ENCODE assay signal across 8 cellular contexts in the genomic region with DNA sequence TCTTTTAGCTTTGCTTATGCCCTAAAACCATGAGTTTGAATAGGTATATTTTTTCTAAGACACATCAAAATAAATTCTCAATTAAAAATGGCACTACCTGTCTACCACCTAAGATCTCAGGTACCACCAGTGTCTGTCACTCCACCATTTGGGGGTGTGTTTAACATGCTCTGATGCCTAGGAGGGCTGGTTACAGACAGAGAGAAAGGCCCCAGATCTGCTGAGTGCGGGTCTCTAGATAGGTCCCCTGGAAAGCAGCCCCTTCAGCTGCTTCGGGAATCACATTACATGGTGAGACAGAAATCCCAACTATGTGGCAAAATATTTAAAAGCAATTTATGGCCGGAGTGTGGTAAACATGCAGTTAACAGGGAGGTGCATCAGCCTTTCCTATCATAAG. TPM values are rescaled to one million over a fixed set of nuclear protein-coding genes. Genes with fewer than 3 reads are reported as not detected.
DNase-seq lines count a peak whose midpoint lies in the region; ATAC-seq, FAIRE-seq and TF ChIP-seq lines count a peak whose summit lies in the region.

No MANE protein-coding gene starts in this region.

- H3K9me2 ChIP-seq in HCT116 (ENCODE audit: insufficient read depth): no peaks in the 10 kb centered on the region

- no peak overlapping the region for H3K27ac ChIP-seq in ACC112 (ENCODE audit: low read depth, low read length)
- H3K27ac ChIP-seq in HCT116 (ENCODE audit: low read depth, low read length): no peak overlapping the region
- H3K27ac ChIP-seq in astrocyte (ENCODE audit: low read depth, low read length): no peak overlapping the region
- no peak overlapping the region for H3K27ac ChIP-seq in mesodermal cell (ENCODE audit: low read depth, low read length, severe bottlenecking)
- H3K27ac ChIP-seq in aorta (ENCODE audit: low read depth in 1 of 2, low read length in 2 of 2): no peak overlapping the region

- TF ChIP-seq RAD21 in HCT116 (IDR thresholded peaks at IDR 0.05; ENCODE audit: low read depth): no peak

- H2AFZ ChIP-seq in ACC112 (ENCODE audit: low read length, unreplicated experiment) (peak overlapping the region; percentile 28), HCT116 (ENCODE audit: low read depth, low read length, poor library complexity, severe bottlenecking) (peak overlapping the region; percentile 66), astrocyte (ENCODE audit: low read depth, low read length) (no peak overlapping the region)

- peaks cover 30% of the 10 kb centered on the region for H3K4me1 Mint-ChIP-seq in astrocyte (ENCODE audit: low read depth, unreplicated experiment)

- POLR2A ChIA-PET in HCT116 (lab: Charles Lee): interaction anchor here (0.8 to 1.0 kb wide), 3 partner anchors 8 to 114 kb away, joined by 3 to 7 read pairs (median 4); no protein-coding TSS in a partner anchor

- intact Hi-C loops in HCT116 (cut with micrococcal nuclease) (loop anchor here (5.0 kb wide), 1 partner anchor 556 kb away; the partner anchor contains the start of gene CALB2), aorta (cut with DNase I) (no loop called here)

- RAD21 ChIA-PET in HCT116 (lab: Charles Lee; ENCODE audit: low non-redundant PET in 1 of 2, low total read pairs in 2 of 2, uncharacterized antibody in 2 of 2, unreplicated experiment in 2 of 2): no interaction called here

- peak overlapping the region; percentile 83 for H3K4me2 ChIP-seq in HCT116 (ENCODE audit: low read length)
- H3K4me2 ChIP-seq in astrocyte (ENCODE audit: low read length): peak overlapping the region; percentile 91

- H3K4me1 ChIP-seq in ACC112 (ENCODE audit: control insufficient read depth, insufficient read depth, low read length, unreplicated experiment): peaks cover 33% of the 10 kb centered on the region
- H3K4me1 ChIP-seq in HCT116 (ENCODE audit: control insufficient read depth in 1 of 2, insufficient read depth in 2 of 2, low read length in 2 of 2): peaks cover 9 to 16% of the 10 kb centered on the region in 2 experiments
- H3K4me1 ChIP-seq in astrocyte (ENCODE audit: insufficient read depth, low read length): peaks cover 35% of the 10 kb centered on the region
- H3K4me1 ChIP-seq in mesodermal cell (ENCODE audit: control insufficient read depth, insufficient read depth, low read length, poor library complexity, severe bottlenecking): peaks cover 6% of the 10 kb centered on the region
- H3K4me1 ChIP-seq in aorta (ENCODE audit: control insufficient read depth in 1 of 2, insufficient read depth in 2 of 2, low read length in 2 of 2): peaks cover 0 to 3% of the 10 kb centered on the region in 2 donors

- 74 to 90% methylated on average over 2 to 3 of the region's 3 CpGs for WGBS in mesodermal cell (ENCODE audit: insufficient coverage in 2 of 2), 2 experiments
- 17 to 25% methylated on average over 3 of the region's 3 CpGs for WGBS in aorta, 2 donors

- DNase-seq in HCT116 (ENCODE audit: low read depth, low spot score): no peak
- no peak for DNase-seq in astrocyte (ENCODE audit: low read depth)
- no peak for DNase-seq in Ammon's horn (ENCODE audit: low spot score)
- no peak for DNase-seq in DMS 273 treated with DMSO at 0.1 percent for 48 hours (lab: John Stamatoyannopoulos, UW)
- no peak for DNase-seq in aorta

- H3K9me3 ChIP-seq in HCT116 (ENCODE audit: control insufficient read depth in 1 of 2, insufficient read depth in 1 of 2, low read depth in 1 of 2, low read length in 2 of 2): peaks cover 0 to 9% of the 10 kb centered on the region in 2 experiments; a peak in 1 of 4 replicates
- no peaks in the 10 kb centered on the region for H3K9me3 ChIP-seq in astrocyte (ENCODE audit: insufficient read depth, low read depth, low read length)
- H3K9me3 ChIP-seq in mesodermal cell (ENCODE audit: control insufficient read depth, low read length): peaks cover 5% of the 10 kb centered on the region
- peaks cover 3% of the 10 kb centered on the region for H3K9me3 ChIP-seq in aorta (ENCODE audit: control insufficient read depth, low read length)

- peak overlapping the region; percentile 87 for H3K4me3 Mint-ChIP-seq in astrocyte (ENCODE audit: unreplicated experiment)

- H3K9me3 Mint-ChIP-seq in astrocyte (ENCODE audit: unreplicated experiment): no peaks in the 10 kb centered on the region

- FAIRE-seq in astrocyte (lab: Jason Lieb, UNC): no peak

- H3K9ac ChIP-seq in HCT116 (ENCODE audit: low read length): peak overlapping the region; percentile 87; the same call in 1 of the 2 replicates
- H3K9ac ChIP-seq in astrocyte (ENCODE audit: low read length): no peak overlapping the region

- H3K79me2 ChIP-seq in ACC112 (ENCODE audit: control insufficient read depth, insufficient read depth, low read length, unreplicated experiment): peaks cover 42% of the 10 kb centered on the region
- H3K79me2 ChIP-seq in HCT116 (ENCODE audit: insufficient read depth, low read length): peaks cover 42% of the 10 kb centered on the region
- peaks cover 43% of the 10 kb centered on the region for H3K79me2 ChIP-seq in astrocyte (ENCODE audit: insufficient read depth, low read length)

- H3K27me3 Mint-ChIP-seq in astrocyte (ENCODE audit: low read depth, unreplicated experiment): no peaks in the 10 kb centered on the region

- BruUV-seq in HCT116 (replicated peaks; lab: Mats Ljungman, UMichigan): no TSS peak

- H4K20me1 ChIP-seq in HCT116 (ENCODE audit: insufficient read depth): no peaks in the 10 kb centered on the region
- H4K20me1 ChIP-seq in astrocyte (ENCODE audit: insufficient read depth, low read length): peaks cover 20% of the 10 kb centered on the region

- CTCF ChIA-PET in HCT116 (lab: Charles Lee): no interaction called here

- H3K4me3 ChIP-seq in ACC112 (ENCODE audit: low read depth, low read length) (peak overlapping the region; percentile 89; the same call in 1 of the 2 replicates), HCT116 (replicated peaks in 1 of 2; ENCODE audit: low read depth in 1 of 2, low read length in 2 of 2) (peak overlapping the region in 1 of 2 experiments; percentile 74; a peak in 1 of 4 replicates), astrocyte (ENCODE audit: insufficient read depth, low read depth, low read length) (no peak overlapping the region), mesodermal cell (ENCODE audit: extremely low read depth, insufficient read depth, low read length, poor library complexity, severe bottlenecking) (peak overlapping the region; percentile 85), aorta (ENCODE audit: low read length in 2 of 2) (no peak overlapping the region)

- TF ChIP-seq CTCF in HCT116 (IDR thresholded peaks at IDR 0.05 in 2 of 3, conservative IDR thresholded peaks at IDR 0.05 in 1 of 3; ENCODE audit: borderline replicate concordance in 1 of 3, insufficient read depth in 1 of 3, low read depth in 2 of 3, low read length in 2 of 3) (no peak), astrocyte (IDR thresholded peaks at IDR 0.05; ENCODE audit: insufficient read depth, low read depth, low read length) (no peak)

- no peak for TF ChIP-seq POLR2A in HCT116 (IDR thresholded peaks at IDR 0.05; ENCODE audit: borderline replicate concordance, extremely low read depth, insufficient read depth, insufficient read length)

- H3K36me3 Mint-ChIP-seq in astrocyte (ENCODE audit: low read depth, unreplicated experiment): peaks cover 3% of the 10 kb centered on the region

- no peaks in the 10 kb centered on the region for H3K27me3 ChIP-seq in ACC112 (ENCODE audit: insufficient read depth, low read length)
- no peaks in the 10 kb centered on the region for H3K27me3 ChIP-seq in HCT116 (ENCODE audit: insufficient read depth, low read length)
- no peaks in the 10 kb centered on the region for H3K27me3 ChIP-seq in astrocyte (ENCODE audit: insufficient read depth, low read length)
- no peaks in the 10 kb centered on the region for H3K27me3 ChIP-seq in aorta (ENCODE audit: control insufficient read depth in 1 of 2, insufficient read depth in 2 of 2, low read length in 1 of 2)

- peaks cover 7% of the 10 kb centered on the region; the same call in 1 of the 2 replicates for H3K36me3 ChIP-seq in ACC112 (ENCODE audit: insufficient read depth, low read length)
- no peaks in the 10 kb centered on the region for H3K36me3 ChIP-seq in HCT116 (ENCODE audit: control insufficient read depth in 1 of 2, insufficient read depth in 2 of 2, low read length in 2 of 2)
- H3K36me3 ChIP-seq in astrocyte (ENCODE audit: insufficient read depth, low read length): no peaks in the 10 kb centered on the region
- H3K36me3 ChIP-seq in mesodermal cell (ENCODE audit: control insufficient read depth, insufficient read depth, low read length): peaks cover 20% of the 10 kb centered on the region
- H3K36me3 ChIP-seq in aorta (ENCODE audit: control insufficient read depth in 1 of 2, insufficient read depth in 2 of 2, low read length in 1 of 2): no peaks in the 10 kb centered on the region

- peak overlapping the region; percentile 55 for H3K27ac Mint-ChIP-seq in astrocyte (ENCODE audit: unreplicated experiment)

- ATAC-seq in HCT116: no peak
- no peak for ATAC-seq in GM19324 (IDR thresholded peaks at IDR 0.05; ENCODE audit: low FRiP score, unreplicated experiment)
- ATAC-seq in aorta (ENCODE audit: low FRiP score): no peak

TF ChIP-seq in HCT116, 20 proteins besides CTCF, POLR2A, EP300 and RAD21 (continues in another document):
- TF ChIP-seq ZBTB33 (IDR thresholded peaks at IDR 0.05; ENCODE audit: extremely low read depth, insufficient replicate concordance, low read length) (no peak), EZH2 (IDR thresholded peaks at IDR 0.05) (no peak), CEBPB (IDR thresholded peaks at IDR 0.05; ENCODE audit: low read depth) (no peak), JUND (IDR thresholded peaks at IDR 0.05) (no peak)
- TF ChIP-seq, protein P1, sequence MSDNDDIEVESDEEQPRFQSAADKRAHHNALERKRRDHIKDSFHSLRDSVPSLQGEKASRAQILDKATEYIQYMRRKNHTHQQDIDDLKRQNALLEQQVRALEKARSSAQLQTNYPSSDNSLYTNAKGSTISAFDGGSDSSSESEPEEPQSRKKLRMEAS (IDR thresholded peaks at IDR 0.05): no peak

RNA-seq across cellular contexts. Expression of gene VAC14, which starts 0.7 kb away (rescaled TPM):
- total RNA-seq in HCT116 (2021; ENCODE audit: unreplicated experiment) (35.3 TPM), astrocyte (27.8 and 29.2 TPM in 2 replicates), aorta (10 to 100 TPM; 24.6 to 25.0 TPM)
- polyA plus RNA-seq in HCT116 (2012): 22.8 and 29.2 TPM in 2 replicates
- polyA plus RNA-seq in mesodermal cell (2013, experiment 1 of 2): 36.4 TPM
- polyA plus RNA-seq in mesodermal cell (2013, experiment 2 of 2): 33.8 TPM
- 10 to 100 TPM; 19.8 to 24.8 TPM for polyA plus RNA-seq in aorta

Comparison
In these comparisons a context has a peak if more than half of its experiments do, and no peak if none do; other contexts are left out.
1. H3K4me3 ChIP-seq: peak in ACC112 (single experiment) and mesodermal cell (single experiment); none in astrocyte (single experiment) and aorta (0 of 2).